8 cellular contexts compared by ENCODE assay signal in the genomic region with DNA sequence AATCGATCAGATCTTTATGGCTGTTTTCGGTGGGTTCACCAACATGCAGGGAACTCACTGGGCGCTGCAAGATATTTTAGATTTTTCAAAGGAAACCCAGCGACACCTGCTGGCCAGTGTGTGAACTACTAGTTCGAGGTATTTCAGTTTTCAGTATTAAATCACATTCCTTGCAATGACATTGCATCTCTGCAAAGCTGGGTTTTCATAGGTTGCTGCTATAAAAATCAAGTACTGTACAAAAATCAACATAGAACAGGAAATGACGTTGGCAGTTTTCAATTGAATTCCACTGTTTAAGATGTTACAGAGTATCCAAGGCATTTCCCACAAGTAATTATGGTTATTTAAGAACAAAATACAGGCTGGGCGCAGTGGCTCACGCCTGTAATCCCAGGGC. TPM values are rescaled to one million over a fixed set of nuclear protein-coding genes. Genes with fewer than 3 reads are reported as not detected.
DNase-seq lines count a peak whose midpoint lies in the region; ATAC-seq and TF ChIP-seq lines count a peak whose summit lies in the region.

No MANE protein-coding gene starts in this region.

- no peak overlapping the region for H3K56ac ChIP-seq in H9 (ENCODE audit: insufficient read length, low read depth, low read length)

- H3K4me3 ChIP-seq in OCI-LY1 (ENCODE audit: low read depth, low read length, poor library complexity, severe bottlenecking): no peak overlapping the region

- H3K18ac ChIP-seq in H9 (ENCODE audit: insufficient read length, low read depth, low read length): no peak overlapping the region

- no peak overlapping the region for H3K27ac ChIP-seq in H9 (ENCODE audit: insufficient read length, low read depth, low read length)
- no peak overlapping the region for H3K27ac ChIP-seq in OCI-LY1 (ENCODE audit: low read depth, low read length, poor library complexity, severe bottlenecking)

- H2AK5ac ChIP-seq in H9 (ENCODE audit: insufficient read length, low read length): no peak overlapping the region

- no peak overlapping the region for H3K4ac ChIP-seq in H9 (ENCODE audit: low read depth, low read length)

- H3K4me1 Mint-ChIP-seq in H9: no peaks in the 10 kb centered on the region
- H3K4me1 Mint-ChIP-seq in nephron: peaks cover 5% of the 10 kb centered on the region

- H2BK20ac ChIP-seq in H9 (ENCODE audit: low read depth, low read length, poor library complexity, severe bottlenecking): no peak overlapping the region

- H3K36me3 Mint-ChIP-seq in H9 (ENCODE audit: insufficient read depth in 1 of 3, low read depth in 3 of 3) (peaks cover 10 to 76% (median 64%) of the 10 kb centered on the region in 3 experiments; a peak in 6 of 7 replicates), nephron (ENCODE audit: low read depth) (peaks cover 23% of the 10 kb centered on the region)

- no peaks in the 10 kb centered on the region for H3K9me2 ChIP-seq in OCI-LY1 (ENCODE audit: low read depth, low read length)

- H3K9me3 Mint-ChIP-seq in H9 (no peaks in the 10 kb centered on the region), nephron (no peaks in the 10 kb centered on the region)

- no peaks in the 10 kb centered on the region for H3K9me3 ChIP-seq in H9 (ENCODE audit: control insufficient read depth, low read depth, low read length)
- H3K9me3 ChIP-seq in OCI-LY1 (ENCODE audit: low read length): no peaks in the 10 kb centered on the region

- no peak overlapping the region for H3K4me3 Mint-ChIP-seq in H9
- no peak overlapping the region for H3K4me3 Mint-ChIP-seq in nephron

- H3K27ac Mint-ChIP-seq in H9 (peak overlapping the region in 2 of 3 experiments; percentile 34 to 46; a peak in 2 of 7 replicates), nephron (peak overlapping the region in 1 of 3 experiments; percentile 2)

- H2BK120ac ChIP-seq in H9 (ENCODE audit: low read depth, low read length, poor library complexity, severe bottlenecking): no peak overlapping the region

- peaks cover 58% of the 10 kb centered on the region for H3K36me3 ChIP-seq in OCI-LY1 (ENCODE audit: insufficient read depth, low read length)

- no CpG with 5 or more reads among the region's 8 CpGs for WGBS in H9 (ENCODE audit: extremely low coverage, insufficient read length, low lambda C conversion rate)

- H2BK5ac ChIP-seq in H9 (ENCODE audit: insufficient read length, low read length): no peak overlapping the region

- H2AFZ ChIP-seq in H9 (ENCODE audit: low read length): no peak overlapping the region
- no peak overlapping the region for H2AFZ ChIP-seq in OCI-LY1 (ENCODE audit: low read length)

- peak; percentile 69 for DNase-seq in Ammon's horn (ENCODE audit: low spot score)
- peak; percentile 50 for DNase-seq in H9
- DNase-seq in activated T-cell treated with anti-CD3 and anti-CD28 coated beads for 4 hours: peak; percentile 59
- DNase-seq in stromal cell of bone marrow (ENCODE audit: low read depth): peak; percentile 46

- no peak overlapping the region for H3K14ac ChIP-seq in H9 (ENCODE audit: insufficient read depth, low read length)

- TF ChIP-seq CTCF in H9 (conservative IDR thresholded peaks at IDR 0.05) (peak; percentile 84), OCI-LY1 (IDR thresholded peaks at IDR 0.05; ENCODE audit: low read length) (peak; percentile 85), nephron (IDR thresholded peaks at IDR 0.05; ENCODE audit: unreplicated experiment in 3 of 3) (peak; percentile 76 to 87 (median 79))

- H3K27me3 ChIP-seq in H9 (ENCODE audit: insufficient read depth, low read length): no peaks in the 10 kb centered on the region
- no peaks in the 10 kb centered on the region for H3K27me3 ChIP-seq in OCI-LY1 (ENCODE audit: insufficient read depth, low read length)

- H3K4me1 ChIP-seq in H9 (ENCODE audit: insufficient read depth, low read length) (no peaks in the 10 kb centered on the region), OCI-LY1 (ENCODE audit: insufficient read depth, low read length, severe bottlenecking) (no peaks in the 10 kb centered on the region)

- H3K23ac ChIP-seq in H9 (ENCODE audit: insufficient read length, low read depth, low read length): no peak overlapping the region

- H3K4me2 ChIP-seq in H9 (ENCODE audit: insufficient read depth, insufficient read length, low read length): no peak overlapping the region
- H3K4me2 ChIP-seq in OCI-LY1 (ENCODE audit: low read length): no peak overlapping the region

- H4K20me1 ChIP-seq in H9 (ENCODE audit: control insufficient read depth, insufficient read depth, insufficient read length): no peaks in the 10 kb centered on the region
- no peaks in the 10 kb centered on the region for H4K20me1 ChIP-seq in OCI-LY1 (ENCODE audit: insufficient read depth, low read length)

- H3K9ac ChIP-seq in H9 (ENCODE audit: extremely low read depth, insufficient read length, low read length) (no peak overlapping the region), OCI-LY1 (ENCODE audit: low read length) (no peak overlapping the region)

- no peak overlapping the region for H4K5ac ChIP-seq in H9 (ENCODE audit: insufficient read length, low read depth, low read length)

- ATAC-seq in esophagus mucosa (peak; percentile 58), GM18861 (IDR thresholded peaks at IDR 0.05; ENCODE audit: unreplicated experiment) (no peak)

- H3K79me1 ChIP-seq in H9 (ENCODE audit: insufficient read depth, low read depth, low read length, poor library complexity, severe bottlenecking): no peaks in the 10 kb centered on the region

- H3K27me3 Mint-ChIP-seq in H9 (ENCODE audit: low read depth) (no peaks in the 10 kb centered on the region), nephron (ENCODE audit: low read depth) (no peaks in the 10 kb centered on the region)

- no peak overlapping the region for H4K91ac ChIP-seq in H9 (ENCODE audit: insufficient read length, low read depth, low read length)

- no peak overlapping the region for H2BK12ac ChIP-seq in H9 (ENCODE audit: insufficient read length, low read depth, low read length)

- H4K8ac ChIP-seq in H9 (replicated peaks; ENCODE audit: insufficient read length, low read depth, low read length): no peak overlapping the region

- no peak overlapping the region for H3T11ph ChIP-seq in H9 (ENCODE audit: low read length)

- H3K23me2 ChIP-seq in H9 (ENCODE audit: insufficient read length, low read depth, low read length, poor library complexity, severe bottlenecking): no peaks in the 10 kb centered on the region

- no peaks in the 10 kb centered on the region for H3F3A ChIP-seq in OCI-LY1 (ENCODE audit: insufficient read depth, low read length)

- H3K79me2 ChIP-seq in H9 (ENCODE audit: insufficient read depth, low read length) (no peaks in the 10 kb centered on the region), OCI-LY1 (ENCODE audit: insufficient read depth, low read length) (no peaks in the 10 kb centered on the region)

- H2BK15ac ChIP-seq in H9 (ENCODE audit: low read depth, low read length): no peak overlapping the region

RNA-seq across cellular contexts. Expression of a gene that starts 17.6 kb away (rescaled TPM):
- total RNA-seq in H9 (2021) (115 TPM in 2 replicates), esophagus mucosa (25.2 TPM)

RNA-seq across cellular contexts. Expression of a gene that starts 17.9 kb away (rescaled TPM):
- 6.4 and 8.9 TPM in 2 replicates for total RNA-seq in H9 (2021)
- total RNA-seq in esophagus mucosa: 2.4 TPM

RNA-seq across cellular contexts. Expression of a gene that starts 41.9 kb away (rescaled TPM):
- total RNA-seq in H9 (2021) (6.5 and 7.0 TPM in 2 replicates), esophagus mucosa (0.32 TPM)
